8 cellular contexts compared by ENCODE assay signal in the genomic region with DNA sequence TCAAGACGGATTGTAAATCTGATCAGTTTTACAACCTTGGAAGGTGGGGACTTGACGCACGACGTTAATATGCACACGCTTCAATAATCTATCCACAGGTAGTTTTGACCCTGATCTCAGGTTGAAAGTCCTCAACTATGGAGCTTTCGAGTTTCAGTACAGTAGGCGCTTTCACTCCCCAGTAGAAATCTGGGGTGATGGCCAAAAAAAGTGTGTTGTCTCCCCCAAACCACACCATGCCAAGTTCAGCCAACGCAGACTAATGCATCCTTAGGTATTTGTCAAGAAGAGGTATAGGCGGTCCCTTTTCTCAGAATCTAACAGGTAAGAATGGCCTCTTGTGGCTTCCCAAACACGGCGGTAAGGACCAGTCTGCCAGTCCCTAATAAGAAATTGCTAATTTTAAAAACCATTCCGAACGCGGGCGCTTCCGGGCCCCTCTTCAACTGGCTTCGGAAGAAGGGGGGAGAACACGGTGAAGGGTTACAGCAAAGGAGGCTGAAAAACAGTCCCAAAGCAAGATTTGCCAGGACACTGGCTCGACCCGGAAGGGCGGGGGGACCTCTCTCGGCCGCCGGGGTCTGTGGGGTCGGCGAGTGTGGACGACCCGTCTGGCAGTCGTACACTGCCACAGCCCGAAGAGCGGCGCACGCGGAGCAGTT. TPM values are rescaled to one million over a fixed set of nuclear protein-coding genes. Genes with fewer than 3 reads are reported as not detected.
DNase-seq lines count a peak whose midpoint lies in the region; ATAC-seq and TF ChIP-seq lines count a peak whose summit lies in the region.

No MANE protein-coding gene starts in this region.

- H3K4me1 ChIP-seq in prostate gland (replicated peaks) = no peaks in the 10 kb centered on the region

- peak overlapping the region; percentile 80 for H3K27ac ChIP-seq in WERI-Rb-1
- peak overlapping the region; percentile 88 to 93 for H3K27ac ChIP-seq in prostate gland

- no peak for ATAC-seq in HG03469 (IDR thresholded peaks at IDR 0.05; ENCODE audit: unreplicated experiment)

- no peaks in the 10 kb centered on the region; the same call in 1 of the 2 replicates for H3K36me3 Mint-ChIP-seq in HFFc6 (ENCODE audit: low read depth)

- no peaks in the 10 kb centered on the region for H3K9me3 ChIP-seq in WERI-Rb-1 (ENCODE audit: severe bottlenecking)
- H3K9me3 ChIP-seq in prostate gland = no peaks in the 10 kb centered on the region

- no peak for DNase-seq in GM06990 (ENCODE audit: extremely low read depth, insufficient read length)
- no peak for DNase-seq in HFFc6
- no peak for DNase-seq in WERI-Rb-1
- peak in 1 of 2 donors; percentile 1 for DNase-seq in foreskin fibroblast
- no peak for DNase-seq in prostate gland (ENCODE audit: low spot score)
- no peak for DNase-seq in glomerular visceral epithelial cell (ENCODE audit: extremely low spot score)
- no peak for DNase-seq in epidermal melanocyte (ENCODE audit: insufficient read length, low spot score)

- TF ChIP-seq POLR2A in prostate gland (IDR thresholded peaks at IDR 0.05) = no peak

- peaks cover 42% of the 10 kb centered on the region for H3K4me1 Mint-ChIP-seq in HFFc6 (ENCODE audit: low read depth)

- peak overlapping the region; percentile 88 for H3K4me3 Mint-ChIP-seq in HFFc6

- H3K27me3 ChIP-seq in GM06990 (replicated peaks; ENCODE audit: control insufficient read depth, insufficient read depth, low read length) (no peaks in the 10 kb centered on the region), WERI-Rb-1 (ENCODE audit: insufficient read depth, low read depth, severe bottlenecking) (no peaks in the 10 kb centered on the region), prostate gland (replicated peaks; ENCODE audit: insufficient read depth) (no peaks in the 10 kb centered on the region)

- H3K4me3 ChIP-seq in GM06990 (replicated peaks; ENCODE audit: low read depth, low read length) (peak overlapping the region; percentile 99), WERI-Rb-1 (ENCODE audit: low read depth, low read length) (peak overlapping the region; percentile 95), foreskin fibroblast (ENCODE audit: low read depth in 1 of 2, low read length in 2 of 2) (peak overlapping the region; percentile 56 to 73), prostate gland (peak overlapping the region; percentile 77 to 91)

- H3K36me3 ChIP-seq in GM06990 (ENCODE audit: control insufficient read depth, insufficient read depth, low read length) = no peaks in the 10 kb centered on the region; the same call in 1 of the 2 replicates
- H3K36me3 ChIP-seq in WERI-Rb-1 = no peaks in the 10 kb centered on the region
- H3K36me3 ChIP-seq in prostate gland = no peaks in the 10 kb centered on the region

- H3K9me3 Mint-ChIP-seq in HFFc6 = no peaks in the 10 kb centered on the region

- H3K27me3 Mint-ChIP-seq in HFFc6 (ENCODE audit: insufficient read depth) = peaks cover 5% of the 10 kb centered on the region; the same call in 1 of the 2 replicates

- intact Hi-C loops in prostate gland (cut with DNase I) = loop anchor here (2.0 to 10.0 kb wide), 4 partner anchors 168 to 508 kb away; a partner anchor contains a TSS

- WGBS in prostate gland = 3% methylated on average over 34 of the region's 34 CpGs

- H3K27ac Mint-ChIP-seq in HFFc6 = peak overlapping the region; percentile 99

- TF ChIP-seq CTCF in GM06990 (IDR thresholded peaks at IDR 0.05; ENCODE audit: insufficient read depth, low read length, poor library complexity, severe bottlenecking) (no peak), HFFc6 (IDR thresholded peaks at IDR 0.05) (no peak), WERI-Rb-1 (IDR thresholded peaks at IDR 0.05; ENCODE audit: low read depth, low read length) (no peak), foreskin fibroblast (IDR thresholded peaks at IDR 0.05; ENCODE audit: low read depth, low read length) (no peak), prostate gland (IDR thresholded peaks at IDR 0.05) (no peak)

RNA-seq across cellular contexts. Expression of a gene that starts 0.7 kb away (rescaled TPM):
- total RNA-seq in HFFc6 (2021; fragmentation: NEBNext Ultra II Directional; extraction: Animal tissue kit (Norgen Biotek cat#: 25700)) = 10 to 100 TPM; 11.5 to 19.7 (median 13.0) TPM
- 10 to 100 TPM; 10.3 to 12.4 TPM for total RNA-seq in prostate gland

RNA-seq across cellular contexts. Expression of a gene that starts 0.8 kb away (rescaled TPM):
- 10 to 100 TPM; 26.8 to 32.1 (median 27.4) TPM for total RNA-seq in HFFc6 (2021; fragmentation: NEBNext Ultra II Directional; extraction: Animal tissue kit (Norgen Biotek cat#: 25700))
- 10 to 100 TPM; 22.4 to 28.9 TPM for total RNA-seq in prostate gland
